In genomic region chr3:13822042-13822441, GRCh38 we compare ENCODE assay signal across 19 cellular contexts. TPM values are rescaled to one million over a fixed set of nuclear protein-coding genes. Genes with fewer than 3 reads are reported as not detected.
DNase-seq lines count a peak whose midpoint lies in the region; ATAC-seq, FAIRE-seq and TF ChIP-seq lines count a peak whose summit lies in the region.
"Had no signal": no experiment of that assay in that cellular context is flagged by ENCODE, and none has a peak within 500 bp of the region (broad histone marks: within the 10 kb centered on the region; RNA-seq: fewer than 3 reads in every experiment).

No MANE protein-coding gene starts in this region.

- no peaks in the 10 kb centered on the region for H3K9me3 ChIP-seq in transverse colon

- no peak for ATAC-seq in HG03439 (IDR thresholded peaks at IDR 0.05; ENCODE audit: unreplicated experiment)
- ATAC-seq: naive thymus-derived CD4-positive, alpha-beta T cell had no signal

- in situ Hi-C loops in transverse colon (cut with MboI; ENCODE audit: low pct_ligation_motif_present in 1 of 4, low pct_unique_long_range_greater_than_20kb in 1 of 4, low sequenced_read_pairs in 3 of 4) = no loop called here

- TF ChIP-seq CTCF in HFFc6 (IDR thresholded peaks at IDR 0.05) (no peak), transverse colon (IDR thresholded peaks at IDR 0.05) (no peak)

- H3K27ac ChIP-seq in transverse colon = no peak overlapping the region
- H3K27ac ChIP-seq: parathyroid adenoma, skin epidermis had no signal

- H3K4me1 ChIP-seq in transverse colon = no peaks in the 10 kb centered on the region
- H3K4me1 ChIP-seq: parathyroid adenoma had no signal

- peaks cover 3% of the 10 kb centered on the region; the same call in 1 of the 2 replicates for H3K36me3 Mint-ChIP-seq in HFFc6 (ENCODE audit: low read depth)

- peaks cover 25% of the 10 kb centered on the region for H3K9me3 Mint-ChIP-seq in HFFc6

- DNase-seq in activated T-cell treated with anti-CD3 and anti-CD28 coated beads for 24 hours (ENCODE audit: low read depth) = peak; percentile 4
- DNase-seq in activated T-cell treated with anti-CD3 and anti-CD28 coated beads for 4 hours = no peak
- peak; percentile 39 for DNase-seq in HFFc6
- DNase-seq in SW480 (ENCODE audit: low spot score) = peak; percentile 2
- peak; percentile 93 for DNase-seq in kidney tubule cell (ENCODE audit: low spot score)
- no peak for DNase-seq in transverse colon
- no peak for DNase-seq in GM12892 (ENCODE audit: insufficient read length)
- DNase-seq: activated CD4-positive, alpha-beta T cell treated with anti-CD3 and anti-CD28 coated beads for 1 hour; CD4-positive, CD25-positive, alpha-beta regulatory T cell; DMS53; naive thymus-derived CD4-positive, alpha-beta T cell; NCI-H1694 treated with DMSO at 0.1 percent for 48 hours had no signal

- no peak overlapping the region for H3K4me3 Mint-ChIP-seq in HFFc6
- H3K4me3 Mint-ChIP-seq: activated T-helper 1 cell treated with anti-CD3 and anti-CD28 coated beads, Interleukin-12 subunit alpha, Interleukin-12 subunit beta, Interleukin-2, Interleukin-4 antibody, amounts not matched to agents 30 ng/mL and 10 ng/mL and 1 ng/mL, durations not matched to agents 14 hours and 24 hours and 36 hours; CD4-positive, CD25-positive, alpha-beta regulatory T cell; naive thymus-derived CD4-positive, alpha-beta T cell had no signal

- intact Hi-C loops in transverse colon (cut with DNase I; ENCODE audit: low total_unique reads) = no loop called here

- H3K27ac Mint-ChIP-seq in HFFc6 = no peak overlapping the region
- H3K27ac Mint-ChIP-seq: activated T-helper 1 cell treated with anti-CD3 and anti-CD28 coated beads, Interleukin-12 subunit alpha, Interleukin-12 subunit beta, Interleukin-2, Interleukin-4 antibody, amounts not matched to agents 30 ng/mL and 10 ng/mL and 1 ng/mL, durations not matched to agents 14 hours and 24 hours and 36 hours; CD4-positive, CD25-positive, alpha-beta regulatory T cell had no signal

- peaks cover 2% of the 10 kb centered on the region; the same call in 1 of the 2 replicates for H3K27me3 Mint-ChIP-seq in HFFc6 (ENCODE audit: insufficient read depth)

- TF ChIP-seq POLR2A in transverse colon (IDR thresholded peaks at IDR 0.05) (no peak), GM12892 (IDR thresholded peaks at IDR 0.05; ENCODE audit: low read depth, low read length) (no peak)

- 0 out of 2 replicates have a peak, but pooled peaks cover 8% of the 10 kb centered on the region for H3K4me1 Mint-ChIP-seq in HFFc6 (ENCODE audit: low read depth)
- H3K4me1 Mint-ChIP-seq: CD4-positive, CD25-positive, alpha-beta regulatory T cell had no signal

- WGBS in transverse colon (ENCODE audit: low coverage in 1 of 2), 2 donors = 67 to 79% methylated on average over 5 of the region's 5 CpGs

- no peak for TF ChIP-seq EP300 in transverse colon (IDR thresholded peaks at IDR 0.05; ENCODE audit: low read depth)

- H3K4me3 ChIP-seq in transverse colon = no peak overlapping the region
- H3K4me3 ChIP-seq: skin epidermis had no signal

- no peak for FAIRE-seq in GM12892 (lab: Jason Lieb, UNC)

- H3K27me3 ChIP-seq in transverse colon = no peaks in the 10 kb centered on the region

- no peaks in the 10 kb centered on the region for H3K36me3 ChIP-seq in transverse colon

RNA-seq across cellular contexts. Expression of gene WNT7A, which starts 57.8 kb away (rescaled TPM):
- total RNA-seq in HFFc6 (2021; fragmentation: NEBNext Ultra II Directional; extraction: Animal tissue kit (Norgen Biotek cat#: 25700)) = not detected
- not detected for total RNA-seq in transverse colon
- polyA plus RNA-seq in GM12892 (2012; ENCODE audit: missing spikeins) = not detected
- total RNA-seq: activated T-helper 1 cell treated with anti-CD3 and anti-CD28 coated beads, Interleukin-12 subunit alpha, Interleukin-12 subunit beta, Interleukin-2, Interleukin-4 antibody, amounts not matched to agents 30 ng/mL and 10 ng/mL and 1 ng/mL, durations not matched to agents 14 hours and 24 hours and 36 hours; lung microvascular endothelial cell; NCI-H460; SK-MEL-5 had no signal

Comparison
In these comparisons a context has a peak if more than half of its experiments do, and no peak if none do; other contexts are left out.
1. DNase-seq: peak in activated T-cell treated with anti-CD3 and anti-CD28 coated beads for 24 hours (single experiment), HFFc6 (single experiment), SW480 (single experiment) and kidney tubule cell (single experiment); none in activated T-cell treated with anti-CD3 and anti-CD28 coated beads for 4 hours (single experiment), transverse colon (single experiment) and GM12892 (single experiment).